Comparison of ENCODE assay signal across 7 cellular contexts in genomic region chr12:130872179-130873096, GRCh38. TPM values are rescaled to one million over a fixed set of nuclear protein-coding genes. Genes with fewer than 3 reads are reported as not detected.
DNase-seq lines count a peak whose midpoint lies in the region; ATAC-seq, FAIRE-seq and TF ChIP-seq lines count a peak whose summit lies in the region.

No MANE protein-coding gene starts in this region.

- H3K27ac Mint-ChIP-seq in H9 (peak overlapping the region; percentile 98 to 99 (median 99)), nephron (peak overlapping the region; percentile 83 to 94 (median 91))
- peak overlapping the region; percentile 99 for H3K27ac Mint-ChIP-seq in activated T-helper 1 cell treated with anti-CD3 and anti-CD28 coated beads, Interleukin-12 subunit alpha, Interleukin-12 subunit beta, Interleukin-2, Interleukin-4 antibody, amounts not matched to agents 30 ng/mL and 10 ng/mL and 1 ng/mL, durations not matched to agents 14 hours and 24 hours and 36 hours

- no peaks in the 10 kb centered on the region for H3K79me1 ChIP-seq in H9 (ENCODE audit: insufficient read depth, low read depth, low read length, poor library complexity, severe bottlenecking)

- WGBS in H9 (ENCODE audit: extremely low coverage, insufficient read length, low lambda C conversion rate) = no CpG with 5 or more reads among the region's 79 CpGs
- WGBS in upper lobe of left lung, 2 donors = 3 to 9% methylated on average over 9 to 26 of the region's 79 CpGs

- H3K4me3 ChIP-seq in MM.1S (ENCODE audit: low read length) (peak overlapping the region; percentile 79), fibroblast of mammary gland (ENCODE audit: control insufficient read depth, low read depth, low read length) (peak overlapping the region; percentile 94), upper lobe of left lung (peak overlapping the region; percentile 75 to 98 (median 90))

- H3K9me3 ChIP-seq in H9 (ENCODE audit: control insufficient read depth, low read depth, low read length) = no peaks in the 10 kb centered on the region
- no peaks in the 10 kb centered on the region for H3K9me3 ChIP-seq in MM.1S (replicated peaks; ENCODE audit: insufficient read depth, low read length)
- no peaks in the 10 kb centered on the region for H3K9me3 ChIP-seq in upper lobe of left lung

- no peak overlapping the region for H2BK20ac ChIP-seq in H9 (ENCODE audit: low read depth, low read length, poor library complexity, severe bottlenecking)

- H3K9me3 Mint-ChIP-seq in H9 = peaks cover 0 to 2% of the 10 kb centered on the region in 2 experiments; a peak in 1 of 5 replicates
- H3K9me3 Mint-ChIP-seq in activated T-helper 1 cell treated with anti-CD3 and anti-CD28 coated beads, Interleukin-12 subunit alpha, Interleukin-12 subunit beta, Interleukin-2, Interleukin-4 antibody, amounts not matched to agents 30 ng/mL and 10 ng/mL and 1 ng/mL, durations not matched to agents 14 hours and 24 hours and 36 hours = no peaks in the 10 kb centered on the region
- H3K9me3 Mint-ChIP-seq in nephron = no peaks in the 10 kb centered on the region

- no peak overlapping the region for H2AK5ac ChIP-seq in H9 (ENCODE audit: insufficient read length, low read length)

- H3K4me2 ChIP-seq in H9 (ENCODE audit: insufficient read depth, insufficient read length, low read length) (peak overlapping the region; percentile 97), MM.1S (ENCODE audit: low read depth, low read length) (peak overlapping the region; percentile 82)

- H3K36me3 ChIP-seq in MM.1S (replicated peaks; ENCODE audit: insufficient read depth, low read length) (no peaks in the 10 kb centered on the region; the same call in 1 of the 2 replicates), upper lobe of left lung (peaks cover 17 to 44% (median 27%) of the 10 kb centered on the region in 4 donors)

- no peak for FAIRE-seq in GM12892 (lab: Jason Lieb, UNC)

- no peak overlapping the region for H2BK5ac ChIP-seq in H9 (ENCODE audit: insufficient read length, low read length)

- peaks cover 43 to 50% (median 50%) of the 10 kb centered on the region in 3 experiments for H3K36me3 Mint-ChIP-seq in H9 (ENCODE audit: insufficient read depth in 1 of 3, low read depth in 3 of 3)
- H3K36me3 Mint-ChIP-seq in activated T-helper 1 cell treated with anti-CD3 and anti-CD28 coated beads, Interleukin-12 subunit alpha, Interleukin-12 subunit beta, Interleukin-2, Interleukin-4 antibody, amounts not matched to agents 30 ng/mL and 10 ng/mL and 1 ng/mL, durations not matched to agents 14 hours and 24 hours and 36 hours (ENCODE audit: low read depth) = peaks cover 47% of the 10 kb centered on the region
- peaks cover 50% of the 10 kb centered on the region for H3K36me3 Mint-ChIP-seq in nephron (ENCODE audit: low read depth)

- H3F3A ChIP-seq in MM.1S (ENCODE audit: insufficient read depth, low read length) = peaks cover 17% of the 10 kb centered on the region

- no peaks in the 10 kb centered on the region for H3K27me3 Mint-ChIP-seq in H9 (ENCODE audit: low read depth)
- H3K27me3 Mint-ChIP-seq in activated T-helper 1 cell treated with anti-CD3 and anti-CD28 coated beads, Interleukin-12 subunit alpha, Interleukin-12 subunit beta, Interleukin-2, Interleukin-4 antibody, amounts not matched to agents 30 ng/mL and 10 ng/mL and 1 ng/mL, durations not matched to agents 14 hours and 24 hours and 36 hours (ENCODE audit: insufficient read depth) = no peaks in the 10 kb centered on the region
- no peaks in the 10 kb centered on the region for H3K27me3 Mint-ChIP-seq in nephron (ENCODE audit: low read depth)

- peak overlapping the region; percentile 92 to 99 for H3K4me3 Mint-ChIP-seq in H9
- H3K4me3 Mint-ChIP-seq in activated T-helper 1 cell treated with anti-CD3 and anti-CD28 coated beads, Interleukin-12 subunit alpha, Interleukin-12 subunit beta, Interleukin-2, Interleukin-4 antibody, amounts not matched to agents 30 ng/mL and 10 ng/mL and 1 ng/mL, durations not matched to agents 14 hours and 24 hours and 36 hours = peak overlapping the region; percentile 99
- H3K4me3 Mint-ChIP-seq in nephron = peak overlapping the region; percentile 90 to 99 (median 97)

- H4K20me1 ChIP-seq in H9 (ENCODE audit: control insufficient read depth, insufficient read depth, insufficient read length) (peaks cover 3% of the 10 kb centered on the region), MM.1S (ENCODE audit: insufficient read depth, low read length) (no peaks in the 10 kb centered on the region)

- H3K27ac ChIP-seq in H9 (ENCODE audit: insufficient read length, low read depth, low read length) (no peak overlapping the region), MM.1S (ENCODE audit: low read length) (peak overlapping the region; percentile 57; the same call in 1 of the 2 replicates), upper lobe of left lung (peak overlapping the region; percentile 85 to 96 (median 91))

- intact Hi-C loops in activated T-helper 1 cell treated with anti-CD3 and anti-CD28 coated beads, Interleukin-12 subunit alpha, Interleukin-12 subunit beta, Interleukin-2, Interleukin-4 antibody, amounts not matched to agents 30 ng/mL and 10 ng/mL and 1 ng/mL, durations not matched to agents 14 hours and 24 hours and 36 hours (cut with micrococcal nuclease) = loop anchor here (5.0 to 10.0 kb wide), 6 partner anchors 220 to 1892 kb away; partner anchors contain the start of genes ANKLE2, EP400, SFSWAP and ULK1

- H3T11ph ChIP-seq in H9 (ENCODE audit: low read length) = no peak overlapping the region

- H2BK120ac ChIP-seq in H9 (ENCODE audit: low read depth, low read length, poor library complexity, severe bottlenecking) = no peak overlapping the region

- no peak overlapping the region for H4K91ac ChIP-seq in H9 (ENCODE audit: insufficient read length, low read depth, low read length)

- H3K23ac ChIP-seq in H9 (ENCODE audit: insufficient read length, low read depth, low read length) = no peak overlapping the region

- DNase-seq in GM12892 (ENCODE audit: insufficient read length) = peak; percentile 40
- no peak for DNase-seq in H9
- no peak for DNase-seq in MM.1S
- DNase-seq in activated T-helper 1 cell treated with anti-CD3 and anti-CD28 coated beads, Interleukin-12 subunit alpha, Interleukin-12 subunit beta, Interleukin-2, Interleukin-4 antibody, amounts not matched to agents 30 ng/mL and 10 ng/mL and 1 ng/mL, durations not matched to agents 14 hours and 24 hours and 36 hours (ENCODE audit: low spot score) = peak; percentile 45
- DNase-seq in fibroblast of mammary gland (ENCODE audit: low read depth) = no peak
- DNase-seq in upper lobe of left lung = peak; percentile 25 to 93

- H4K8ac ChIP-seq in H9 (replicated peaks; ENCODE audit: insufficient read length, low read depth, low read length) = no peak overlapping the region

- no peak overlapping the region for H2AFZ ChIP-seq in H9 (ENCODE audit: low read length)
- H2AFZ ChIP-seq in MM.1S (ENCODE audit: low read length) = no peak overlapping the region

- H3K27me3 ChIP-seq in H9 (ENCODE audit: insufficient read depth, low read length) (no peaks in the 10 kb centered on the region), MM.1S (replicated peaks; ENCODE audit: insufficient read depth, low read length) (no peaks in the 10 kb centered on the region), upper lobe of left lung (no peaks in the 10 kb centered on the region)

- peak overlapping the region; percentile 96 for H3K9ac ChIP-seq in H9 (ENCODE audit: extremely low read depth, insufficient read length, low read length)
- H3K9ac ChIP-seq in MM.1S (ENCODE audit: low read length) = peak overlapping the region; percentile 88

- peak overlapping the region; percentile 0 for H3K56ac ChIP-seq in H9 (ENCODE audit: insufficient read length, low read depth, low read length)

- H3K79me2 ChIP-seq in H9 (ENCODE audit: insufficient read depth, low read length) = peaks cover 13% of the 10 kb centered on the region; the same call in 1 of the 2 replicates
- peaks cover 30% of the 10 kb centered on the region for H3K79me2 ChIP-seq in MM.1S (ENCODE audit: low read length)

- no peak for TF ChIP-seq CTCF in H9 (conservative IDR thresholded peaks at IDR 0.05)
- no peak for TF ChIP-seq CTCF in MM.1S (IDR thresholded peaks at IDR 0.05; ENCODE audit: low read length)
- TF ChIP-seq CTCF in fibroblast of mammary gland (conservative IDR thresholded peaks at IDR 0.05; ENCODE audit: control insufficient read depth, insufficient read depth, low read depth, low read length) = no peak
- TF ChIP-seq CTCF in nephron (IDR thresholded peaks at IDR 0.05; ENCODE audit: unreplicated experiment in 3 of 3) = no peak
- no peak for TF ChIP-seq CTCF in upper lobe of left lung (IDR thresholded peaks at IDR 0.05)

- H3K4me1 Mint-ChIP-seq in H9 (peaks cover 41 to 54% of the 10 kb centered on the region in 2 experiments), nephron (peaks cover 25% of the 10 kb centered on the region)
- H3K4me1 Mint-ChIP-seq in activated T-helper 1 cell treated with anti-CD3 and anti-CD28 coated beads, Interleukin-12 subunit alpha, Interleukin-12 subunit beta, Interleukin-2, Interleukin-4 antibody, amounts not matched to agents 30 ng/mL and 10 ng/mL and 1 ng/mL, durations not matched to agents 14 hours and 24 hours and 36 hours (ENCODE audit: low read depth) = peaks cover 62% of the 10 kb centered on the region

- TF ChIP-seq POLR2A in GM12892 (IDR thresholded peaks at IDR 0.05; ENCODE audit: low read depth, low read length) = peak; percentile 46
- peak in 1 of 4 donors; percentile 21 for TF ChIP-seq POLR2A in upper lobe of left lung (IDR thresholded peaks at IDR 0.05)

- H3K14ac ChIP-seq in H9 (ENCODE audit: insufficient read depth, low read length) = peak overlapping the region; percentile 99

- ATAC-seq in upper lobe of left lung (ENCODE audit: low FRiP score in 2 of 2) = peak in 1 of 2 donors; percentile 56

- peaks cover 12% of the 10 kb centered on the region for H3K23me2 ChIP-seq in H9 (ENCODE audit: insufficient read length, low read depth, low read length, poor library complexity, severe bottlenecking)

- peak overlapping the region; percentile 86 for H4K5ac ChIP-seq in H9 (ENCODE audit: insufficient read length, low read depth, low read length)

- no peak overlapping the region for H2BK12ac ChIP-seq in H9 (ENCODE audit: insufficient read length, low read depth, low read length)

- H3K4ac ChIP-seq in H9 (ENCODE audit: low read depth, low read length) = no peak overlapping the region; the same call in 1 of the 2 replicates

- H3K4me1 ChIP-seq in H9 (ENCODE audit: insufficient read depth, low read length) (peaks cover 2% of the 10 kb centered on the region; the same call in 1 of the 2 replicates), MM.1S (ENCODE audit: low read length) (peaks cover 17% of the 10 kb centered on the region), upper lobe of left lung (peaks cover 21 to 33% (median 24%) of the 10 kb centered on the region in 4 donors)

- TF ChIP-seq EP300 in upper lobe of left lung (IDR thresholded peaks at IDR 0.05) = no peak

- H3K9me2 ChIP-seq in MM.1S (replicated peaks; ENCODE audit: insufficient read depth, low read length) = no peaks in the 10 kb centered on the region

- peak overlapping the region; percentile 95 for H3K18ac ChIP-seq in H9 (ENCODE audit: insufficient read length, low read depth, low read length)

- H2BK15ac ChIP-seq in H9 (ENCODE audit: low read depth, low read length) = no peak overlapping the region

RNA-seq across cellular contexts. Expression of gene RAN, which starts 0.6 kb away (rescaled TPM):
- polyA plus RNA-seq in GM12892 (2012; ENCODE audit: missing spikeins) = 1,760 TPM
- total RNA-seq in H9 (2021) (1,968 and 1,971 TPM in 2 replicates), upper lobe of left lung (100 to 1,000 TPM in 5 of 6 donors, 10 to 100 TPM in 1; 75.4 to 406 (median 188) TPM)
- 1,823 and 1,852 TPM in 2 replicates for total RNA-seq in activated T-helper 1 cell treated with anti-CD3 and anti-CD28 coated beads, Interleukin-12 subunit alpha, Interleukin-12 subunit beta, Interleukin-2, Interleukin-4 antibody, amounts not matched to agents 30 ng/mL and 10 ng/mL and 1 ng/mL, durations not matched to agents 14 hours and 24 hours and 36 hours

RNA-seq across cellular contexts. Expression of gene STX2, which starts 33.4 kb away (rescaled TPM):
- 13.8 TPM for polyA plus RNA-seq in GM12892 (2012; ENCODE audit: missing spikeins)
- total RNA-seq in H9 (2021) (16.8 and 19.4 TPM in 2 replicates), upper lobe of left lung (100 to 1,000 TPM in 1 of 6 donors, 10 to 100 TPM in 5; 12.4 to 113 (median 27.0) TPM)
- 15.9 and 17.9 TPM in 2 replicates for total RNA-seq in activated T-helper 1 cell treated with anti-CD3 and anti-CD28 coated beads, Interleukin-12 subunit alpha, Interleukin-12 subunit beta, Interleukin-2, Interleukin-4 antibody, amounts not matched to agents 30 ng/mL and 10 ng/mL and 1 ng/mL, durations not matched to agents 14 hours and 24 hours and 36 hours

Comparison
In these comparisons a context has a peak if more than half of its experiments do, and no peak if none do; other contexts are left out.
1. DNase-seq: peak in GM12892 (single experiment), activated T-helper 1 cell treated with anti-CD3 and anti-CD28 coated beads, Interleukin-12 subunit alpha, Interleukin-12 subunit beta, Interleukin-2, Interleukin-4 antibody, amounts not matched to agents 30 ng/mL and 10 ng/mL and 1 ng/mL, durations not matched to agents 14 hours and 24 hours and 36 hours (single experiment) and upper lobe of left lung (2 of 2); none in H9 (single experiment), MM.1S (single experiment) and fibroblast of mammary gland (single experiment).
2. Peak in every context shown above with its lines, with median percentiles within 50 percentile points of each other: H3K27ac Mint-ChIP-seq, H3K4me3 Mint-ChIP-seq and H3K4me3 ChIP-seq.